Comparison of ENCODE assay signal across 2 cellular contexts in genomic region chr14:64701660-64702059, GRCh38.
TF ChIP-seq lines count a peak whose summit lies in the region.

No MANE protein-coding gene starts in this region.

TF ChIP-seq in GM23338, 12 proteins besides CTCF, POLR2A, EP300 and RAD21:
- TF ChIP-seq NANOG (IDR thresholded peaks at IDR 0.05; ENCODE audit: borderline replicate concordance) (peak; percentile 47; the same call in 1 of the 2 replicates), EZH2 (IDR thresholded peaks at IDR 0.05; ENCODE audit: low read depth, unreplicated experiment) (no peak), ZNF462 (CRISPR knock-in tag; IDR thresholded peaks at IDR 0.05) (0 out of 2 replicates have a peak, but pooled peaks have one; percentile 37)

TF ChIP-seq in H1, 55 proteins besides CTCF, POLR2A, EP300 and RAD21:
- no peak for TF ChIP-seq CREB1 (IDR thresholded peaks at IDR 0.05)
- no peak for TF ChIP-seq NRF1 (IDR thresholded peaks at IDR 0.05; ENCODE audit: low read depth, low read length)
- peak; percentile 53 for TF ChIP-seq CTBP2 (IDR thresholded peaks at IDR 0.05; ENCODE audit: borderline replicate concordance, insufficient read depth, insufficient read length, low read length)
- TF ChIP-seq EZH2 (IDR thresholded peaks at IDR 0.05; ENCODE audit: low read depth, low read length, severe bottlenecking) = no peak
- TF ChIP-seq SIN3A (conservative IDR thresholded peaks at IDR 0.05 in 1 of 2, IDR thresholded peaks at IDR 0.05 in 1 of 2; ENCODE audit: low read depth in 1 of 2, low read length in 2 of 2) = 0 out of 4 replicates have a peak, but pooled peaks have one; percentile 27 to 47
- TF ChIP-seq TEAD4 (IDR thresholded peaks at IDR 0.05; ENCODE audit: low read depth, low read length) = no peak
- no peak for TF ChIP-seq ATF3 (IDR thresholded peaks at IDR 0.05; ENCODE audit: insufficient read depth, low read depth, low read length)
- no peak for TF ChIP-seq RXRA (IDR thresholded peaks at IDR 0.05; ENCODE audit: insufficient read depth, low read depth, low read length)
